9 cellular contexts compared by ENCODE assay signal in genomic region chr7:139683137-139683871, GRCh38.
A peak's percentile ranks its signal among the peaks of the same experiment; 100 is the strongest.
DNase-seq lines count a peak whose midpoint lies in the region; ATAC-seq and TF ChIP-seq lines count a peak whose summit lies in the region.
"Had no signal": no experiment of that assay in that cellular context is flagged by ENCODE, and none has a peak within 500 bp of the region (broad histone marks: within the 10 kb centered on the region; RNA-seq: fewer than 3 reads in every experiment).

No MANE protein-coding gene starts in this region.

- peaks cover 68% of the 10 kb centered on the region for H3K4me1 Mint-ChIP-seq in osteocyte (ENCODE audit: unreplicated experiment)

- ATAC-seq in GM18867 (IDR thresholded peaks at IDR 0.05; ENCODE audit: unreplicated experiment) (peak; percentile 57), HG03280 (IDR thresholded peaks at IDR 0.05; ENCODE audit: unreplicated experiment) (peak; percentile 55)

- peak overlapping the region; percentile 32 for H3K4me3 Mint-ChIP-seq in osteocyte (ENCODE audit: unreplicated experiment)

- peaks cover 7% of the 10 kb centered on the region for H3K9me3 Mint-ChIP-seq in osteocyte (ENCODE audit: unreplicated experiment)

- POLR2A ChIA-PET in GM10248 (lab: Yijun Ruan, JAX), result interaction anchor here (0.7 to 1.3 kb wide), 5 partner anchors 20 to 49 kb away, joined by 3 to 4 read pairs (median 3); no protein-coding TSS in a partner anchor

- H3K4me3 ChIP-seq in dorsolateral prefrontal cortex, result no peak overlapping the region
- H3K4me3 ChIP-seq: testis had no signal

- intact Hi-C loops in dorsolateral prefrontal cortex (cut with DNase I), result no loop called here

- H3K27ac Mint-ChIP-seq in osteocyte (ENCODE audit: unreplicated experiment), result peak overlapping the region; percentile 98

- TF ChIP-seq CTCF in dorsolateral prefrontal cortex (IDR thresholded peaks at IDR 0.05 in 54 of 56, conservative IDR thresholded peaks at IDR 0.05 in 2 of 56; ENCODE audit: low read depth in 1 of 56, partially characterized antibody in 56 of 56) (no peak), osteocyte (IDR thresholded peaks at IDR 0.05) (no peak), GM10248 (IDR thresholded peaks at IDR 0.05; ENCODE audit: control extremely low read depth, extremely low read depth, low read depth, missing control alignments) (no peak)

- H3K27me3 ChIP-seq in dorsolateral prefrontal cortex, result no peaks in the 10 kb centered on the region
- H3K27me3 ChIP-seq: testis had no signal

- H3K36me3 Mint-ChIP-seq in osteocyte (ENCODE audit: unreplicated experiment), result peaks cover 22% of the 10 kb centered on the region

- CTCF ChIA-PET in GM10248 (lab: Yijun Ruan, JAX), result interaction anchor here (0.9 to 4.8 kb wide), 4 partner anchors 10 to 37 kb away, joined by 3 to 33 read pairs (median 11); no protein-coding TSS in a partner anchor

- DNase-seq in dorsolateral prefrontal cortex (no peak), osteocyte (ENCODE audit: extremely low spot score, unreplicated experiment) (no peak), NCI-H446 treated with DMSO at 0.1 percent for 48 hours (lab: John Stamatoyannopoulos, UW) (no peak), GM10248 (ENCODE audit: extremely low spot score) (no peak), NCI-H82 (lab: John Stamatoyannopoulos, UW) (no peak)
- no peak for DNase-seq in activated CD4-positive, CD25-positive, alpha-beta regulatory T cell (lab: John Stamatoyannopoulos, UW)
- DNase-seq: testis had no signal

- H3K27me3 Mint-ChIP-seq in osteocyte (ENCODE audit: unreplicated experiment), result no peaks in the 10 kb centered on the region

- H3K27ac ChIP-seq in dorsolateral prefrontal cortex, result peak overlapping the region in 55 of 59 donors; percentile 10 to 98 (median 81)
- H3K27ac ChIP-seq: testis had no signal
